9 cellular contexts compared by ENCODE assay signal in the genomic region with DNA sequence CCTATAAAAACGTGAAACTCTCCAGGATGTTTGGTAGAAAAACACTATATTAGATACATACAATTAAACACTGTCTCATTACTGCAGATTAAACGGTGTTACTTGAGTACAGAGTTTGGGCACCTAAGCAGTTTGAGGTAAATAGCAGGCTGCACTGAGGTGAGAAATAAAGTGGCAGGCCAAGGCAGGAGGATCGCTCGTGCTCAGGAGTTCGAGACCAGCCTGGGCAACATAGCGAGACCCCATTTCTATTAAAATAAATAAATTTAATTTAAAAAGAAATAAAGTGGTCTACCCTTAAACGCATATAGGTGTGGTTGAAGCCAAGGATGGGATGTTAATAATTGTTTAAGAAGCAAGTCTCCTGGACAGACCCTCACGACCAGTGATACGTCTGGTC. TPM values are rescaled to one million over a fixed set of nuclear protein-coding genes. Genes with fewer than 3 reads are reported as not detected.
DNase-seq lines count a peak whose midpoint lies in the region; ATAC-seq, FAIRE-seq and TF ChIP-seq lines count a peak whose summit lies in the region.
"Had no signal": no experiment of that assay in that cellular context is flagged by ENCODE, and none has a peak within 500 bp of the region (broad histone marks: within the 10 kb centered on the region; RNA-seq: fewer than 3 reads in every experiment).

No MANE protein-coding gene starts in this region.

- peak overlapping the region in 8 of 12 donors; percentile 91 to 99 (median 94) for H3K27ac ChIP-seq in heart left ventricle
- H3K27ac ChIP-seq in GM12878 (ENCODE audit: control insufficient read depth, insufficient read depth): peak overlapping the region; percentile 92

- in situ Hi-C loops in GM12878 (cut with MboI): no loop called here

- WGBS in heart left ventricle, 4 donors: 15 to 17% (median 16%) methylated on average over 9 of the region's 9 CpGs
- 3% methylated on average over 9 of the region's 9 CpGs for WGBS in GM12878 (ENCODE audit: insufficient coverage, insufficient replicate concordance, low lambda C conversion rate, missing lambda C conversion rate)

- H3K4me1 ChIP-seq in heart left ventricle: peaks cover 0 to 16% (median 8%) of the 10 kb centered on the region in 12 donors
- H3K4me1 ChIP-seq in GM12878 (ENCODE audit: control insufficient read depth, insufficient read depth, low read length): no peaks in the 10 kb centered on the region

- intact Hi-C loops in heart left ventricle (cut with DNase I) (loop anchor here in 5 of 10 donors (5.0 to 10.0 kb wide), 5 partner anchors 81 to 176 kb away; a partner anchor contains a TSS), Right ventricle myocardium superior (cut with DNase I) (loop anchor here (10.0 kb wide), 1 partner anchor 147 kb away; a partner anchor contains a TSS), GM12878 (cut with micrococcal nuclease; ENCODE audit: unreplicated experiment) (loop anchor here (5.0 kb wide), 1 partner anchor 176 kb away; a partner anchor contains a TSS)

- TF ChIP-seq CTCF in heart left ventricle (IDR thresholded peaks at IDR 0.05) (no peak), GM12878 (IDR thresholded peaks at IDR 0.05 in 2 of 3, conservative IDR thresholded peaks at IDR 0.05 in 1 of 3; ENCODE audit: control insufficient read depth in 2 of 3, extremely low read depth in 1 of 3, insufficient read depth in 1 of 3, low read depth in 3 of 3, low read length in 3 of 3) (no peak)

- no peak for TF ChIP-seq RAD21 in GM12878 (IDR thresholded peaks at IDR 0.05; ENCODE audit: insufficient read depth, low read depth, low read length)

- no peak overlapping the region for H2AFZ ChIP-seq in GM12878 (ENCODE audit: control insufficient read depth, low read depth, low read length)

- no peak for DNase-seq in heart left ventricle
- no peak for DNase-seq in Right ventricle myocardium superior
- no peak for DNase-seq in GM12878 (ENCODE audit: low read depth, low spot score)
- DNase-seq in lung microvascular endothelial cell (ENCODE audit: low read depth in 2 of 2): peak; percentile 4 to 12
- DNase-seq in ureter (ENCODE audit: low spot score): peak; percentile 27
- DNase-seq in AG08395 (ENCODE audit: low spot score): no peak
- DNase-seq in SHP77 treated with DMSO at 0.1 percent for 48 hours (lab: John Stamatoyannopoulos, UW): no peak

- RAD21 ChIA-PET in GM12878 (lab: Charles Lee; ENCODE audit: unreplicated experiment): interaction anchor here (1.0 kb wide), 1 partner anchor 36 kb away, joined by 3 read pairs; no protein-coding TSS in a partner anchor

- no peaks in the 10 kb centered on the region for H3K9me3 ChIP-seq in heart left ventricle
- no peaks in the 10 kb centered on the region; the same call in 2 of the 3 replicates for H3K9me3 ChIP-seq in GM12878 (replicated peaks; ENCODE audit: control insufficient read depth, insufficient read depth, low read length)

- H4K20me1 ChIP-seq in GM12878 (ENCODE audit: control insufficient read depth, insufficient read depth): no peaks in the 10 kb centered on the region

- H3K27me3 ChIP-seq in heart left ventricle: no peaks in the 10 kb centered on the region
- H3K27me3 ChIP-seq in GM12878 (replicated peaks in 1 of 2; ENCODE audit: control insufficient read depth in 2 of 2, insufficient read depth in 2 of 2, low read length in 1 of 2): no peaks in the 10 kb centered on the region

- H3K9ac ChIP-seq in GM12878 (ENCODE audit: control insufficient read depth, insufficient read depth, low read length): peak overlapping the region; percentile 96

- TF ChIP-seq POLR2A in heart left ventricle (IDR thresholded peaks at IDR 0.05): no peak
- TF ChIP-seq POLR2A in GM12878 (IDR thresholded peaks at IDR 0.05; ENCODE audit: low read depth, low read length): no peak

- CTCF ChIA-PET in GM12878 (lab: Yijun Ruan, JAX): interaction anchor here (0.7 kb wide), 1 partner anchor 174 kb away, joined by 3 read pairs; no protein-coding TSS in a partner anchor

- FAIRE-seq in GM12878 (lab: Jason Lieb, UNC): peak; percentile 35
- FAIRE-seq: endometrium had no signal

- ATAC-seq in heart left ventricle: no peak
- no peak for ATAC-seq in Right ventricle myocardium superior (ENCODE audit: poor library complexity)
- ATAC-seq in GM12878: no peak
- ATAC-seq in activated CD4-positive, CD25-positive, alpha-beta regulatory T cell treated with anti-CD3 and anti-CD28 coated beads, Interleukin-2, amount 50 U/mL, for 24 hours: no peak

- peaks cover 29% of the 10 kb centered on the region for H3K79me2 ChIP-seq in GM12878 (ENCODE audit: control insufficient read depth, insufficient read depth, low read length)

- TF ChIP-seq EP300 in GM12878 (IDR thresholded peaks at IDR 0.05; ENCODE audit: borderline replicate concordance in 1 of 2, control insufficient read depth in 1 of 2, low read depth in 2 of 2, low read length in 2 of 2): no peak

- POLR2A ChIA-PET in GM12878 (lab: Charles Lee): interaction anchor here (0.8 kb wide), 1 partner anchor 148 kb away, joined by 6 read pairs; a partner anchor contains a TSS

- peaks cover 0 to 4% (median 0%) of the 10 kb centered on the region in 9 donors for H3K36me3 ChIP-seq in heart left ventricle
- H3K36me3 ChIP-seq in GM12878 (ENCODE audit: control insufficient read depth in 2 of 2, insufficient read depth in 2 of 2, low read length in 1 of 2): no peaks in the 10 kb centered on the region; a peak in 1 of 4 replicates

- peak overlapping the region; percentile 62 for H3K4me2 ChIP-seq in GM12878 (ENCODE audit: control insufficient read depth, insufficient read depth)

- BruUV-seq in GM12878 (replicated peaks; lab: Mats Ljungman, UMichigan): no TSS peak

- H3K4me3 ChIP-seq in heart left ventricle (peak overlapping the region; percentile 62 to 99 (median 86)), GM12878 (peak overlapping the region; percentile 97)

- SMC1A ChIA-PET in GM12878 (lab: Charles Lee; ENCODE audit: uncharacterized antibody, unreplicated experiment): interaction anchor here (0.9 to 1.2 kb wide), 3 partner anchors 10 to 146 kb away, joined by 3 read pairs; no protein-coding TSS in a partner anchor

TF ChIP-seq in GM12878, 131 proteins besides CTCF, POLR2A, EP300 and RAD21:
- TF ChIP-seq SIN3A (IDR thresholded peaks at IDR 0.05; ENCODE audit: low read depth, low read length) (no peak), NR2C1 (IDR thresholded peaks at IDR 0.05) (no peak), FOXK2 (IDR thresholded peaks at IDR 0.05) (no peak), FOS (IDR thresholded peaks at IDR 0.05; ENCODE audit: borderline replicate concordance, extremely low read depth, insufficient read length) (no peak), SUPT20H (IDR thresholded peaks at IDR 0.05; ENCODE audit: borderline replicate concordance, control insufficient read depth, low read depth, low read length) (no peak), NRF1 (conservative IDR thresholded peaks at IDR 0.05; ENCODE audit: low read depth, low read length) (no peak), KDM1A (IDR thresholded peaks at IDR 0.05; ENCODE audit: borderline replicate concordance) (no peak), SUZ12 (IDR thresholded peaks at IDR 0.05; ENCODE audit: unreplicated experiment) (no peak), ESRRA (IDR thresholded peaks at IDR 0.05; ENCODE audit: low read length) (no peak), ZZZ3 (IDR thresholded peaks at IDR 0.05; ENCODE audit: control insufficient read depth, insufficient read length, low read depth) (no peak), ZNF384 (IDR thresholded peaks at IDR 0.05; ENCODE audit: borderline replicate concordance, low read depth, low read length) (no peak)
- TF ChIP-seq, protein P1, sequence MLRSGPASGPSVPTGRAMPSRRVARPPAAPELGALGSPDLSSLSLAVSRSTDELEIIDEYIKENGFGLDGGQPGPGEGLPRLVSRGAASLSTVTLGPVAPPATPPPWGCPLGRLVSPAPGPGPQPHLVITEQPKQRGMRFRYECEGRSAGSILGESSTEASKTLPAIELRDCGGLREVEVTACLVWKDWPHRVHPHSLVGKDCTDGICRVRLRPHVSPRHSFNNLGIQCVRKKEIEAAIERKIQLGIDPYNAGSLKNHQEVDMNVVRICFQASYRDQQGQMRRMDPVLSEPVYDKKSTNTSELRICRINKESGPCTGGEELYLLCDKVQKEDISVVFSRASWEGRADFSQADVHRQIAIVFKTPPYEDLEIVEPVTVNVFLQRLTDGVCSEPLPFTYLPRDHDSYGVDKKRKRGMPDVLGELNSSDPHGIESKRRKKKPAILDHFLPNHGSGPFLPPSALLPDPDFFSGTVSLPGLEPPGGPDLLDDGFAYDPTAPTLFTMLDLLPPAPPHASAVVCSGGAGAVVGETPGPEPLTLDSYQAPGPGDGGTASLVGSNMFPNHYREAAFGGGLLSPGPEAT (IDR thresholded peaks at IDR 0.05; ENCODE audit: low read depth): no peak
TF ChIP-seq in GM12878: peak in this region for 0.

RNA-seq across cellular contexts. Expression of a gene that starts 1.2 kb away (rescaled TPM):
- total RNA-seq in heart left ventricle (10 to 100 TPM; 21.4 to 31.5 (median 26.3) TPM), Right ventricle myocardium superior (22.2 TPM), GM12878 (2014; rRNA removed) (68.8 and 70.0 TPM in 2 replicates), GM12878 (2014; rRNA removed; fragmentation: Illumina TruSeq; extraction: Trizol) (65.6 and 66.7 TPM in 2 replicates), GM12878 (2021) (59.9 and 71.5 TPM in 2 replicates), lung microvascular endothelial cell (46.6 and 53.6 TPM in 2 replicates), ureter (89.8 TPM)
- polyA plus RNA-seq in heart left ventricle (10 to 100 TPM; 18.8 to 21.0 TPM), GM12878 (2011; rRNA removed) (66.8 and 83.5 TPM in 2 replicates), GM12878 (2014; fragmentation: Illumina TruSeq; extraction: Trizol) (72.7 and 74.4 TPM in 2 replicates), GM12878 (2014; fragmentation: Nextera tagmentation; extraction: Ambion mirVana) (10 to 100 TPM; 17.7 to 28.4 TPM), GM12878 (2014; rRNA removed) (75.8 and 76.3 TPM in 2 replicates), GM12878 (2016; fragmentation: Nextera tagmentation; extraction: Ambion mirVana) (10 to 100 TPM; 42.7 to 42.9 TPM)
- 180 and 195 TPM in 2 replicates for total RNA-seq in GM12878 (2013; cell fraction: nucleolus; rRNA removed)
- polyA plus RNA-seq in GM12878 (2011; ENCODE audit: low read depth): 18.7 TPM
- 42.4 and 56.1 TPM in 2 replicates for polyA plus RNA-seq in GM12878 (2011; cell fraction: cytosol; rRNA removed)
- polyA plus RNA-seq in GM12878 (2011; cell fraction: nucleus; rRNA removed): 58.3 and 76.0 TPM in 2 replicates
- 32.5 and 42.7 TPM in 2 replicates for polyA plus RNA-seq in GM12878 (2012)
- polyA minus RNA-seq in GM12878 (2011; rRNA and poly(A)+ RNA removed): 68.2 and 93.0 TPM in 2 replicates
- 15.6 and 22.6 TPM in 2 replicates for polyA minus RNA-seq in GM12878 (2011; cell fraction: cytosol; rRNA and poly(A)+ RNA removed)
- polyA minus RNA-seq in GM12878 (2011; cell fraction: nucleus; rRNA and poly(A)+ RNA removed): 70.6 and 144 TPM in 2 replicates

Comparison
In these comparisons a context has a peak if more than half of its experiments do, and no peak if none do; other contexts are left out.
1. DNase-seq: peak in lung microvascular endothelial cell (2 of 2) and ureter (single experiment); none in heart left ventricle (0 of 5), Right ventricle myocardium superior (single experiment), GM12878 (single experiment), AG08395 (single experiment) and SHP77 treated with DMSO at 0.1 percent for 48 hours (single experiment).